In genomic region chr1:16438516-16438915, GRCh38 we compare ENCODE assay signal across 13 cellular contexts. TPM values are rescaled to one million over a fixed set of nuclear protein-coding genes. Genes with fewer than 3 reads are reported as not detected.
A peak's percentile ranks its signal among the peaks of the same experiment; 100 is the strongest.
DNase-seq lines count a peak whose midpoint lies in the region; ATAC-seq and TF ChIP-seq lines count a peak whose summit lies in the region.
"Had no signal": no experiment of that assay in that cellular context is flagged by ENCODE, and none has a peak within 500 bp of the region (broad histone marks: within the 10 kb centered on the region; RNA-seq: fewer than 3 reads in every experiment).

No MANE protein-coding gene starts in this region.

- DNase-seq in activated naive CD8-positive, alpha-beta T cell treated with anti-CD3 and anti-CD28 coated beads, Interleukin-2, amount 50 U/mL, for 24 hours, result no peak
- DNase-seq in activated T-helper 1 cell treated with anti-CD3 and anti-CD28 coated beads, Interleukin-12 subunit alpha, Interleukin-12 subunit beta, Interleukin-2, Interleukin-4 antibody, amounts not matched to agents 30 ng/mL and 10 ng/mL and 1 ng/mL, durations not matched to agents 14 hours and 24 hours and 36 hours (ENCODE audit: low spot score), result no peak
- DNase-seq in GOT3 (lab: John Stamatoyannopoulos, UW), result no peak
- DNase-seq: ACHN; CD4-positive, CD25-positive, alpha-beta regulatory T cell; HCEC 1CT; KBM-7 had no signal

- no peaks in the 10 kb centered on the region for H3K9me3 Mint-ChIP-seq in activated naive CD8-positive, alpha-beta T cell (ENCODE audit: low read depth)
- H3K9me3 Mint-ChIP-seq in activated naive CD8-positive, alpha-beta T cell treated with anti-CD3 and anti-CD28 coated beads, Interleukin-2, amount 50 U/mL, for 24 hours, result no peaks in the 10 kb centered on the region
- H3K9me3 Mint-ChIP-seq in activated T-helper 1 cell treated with anti-CD3 and anti-CD28 coated beads, Interleukin-12 subunit alpha, Interleukin-12 subunit beta, Interleukin-2, Interleukin-4 antibody, amounts not matched to agents 30 ng/mL and 10 ng/mL and 1 ng/mL, durations not matched to agents 14 hours and 24 hours and 36 hours, result no peaks in the 10 kb centered on the region
- no peaks in the 10 kb centered on the region for H3K9me3 Mint-ChIP-seq in nephron
- H3K9me3 Mint-ChIP-seq: CD4-positive, CD25-positive, alpha-beta regulatory T cell had no signal

- H3K36me3 Mint-ChIP-seq in activated naive CD8-positive, alpha-beta T cell, result peaks cover 2% of the 10 kb centered on the region
- peaks cover 2% of the 10 kb centered on the region for H3K36me3 Mint-ChIP-seq in activated naive CD8-positive, alpha-beta T cell treated with anti-CD3 and anti-CD28 coated beads, Interleukin-2, amount 50 U/mL, for 24 hours (ENCODE audit: low read depth)
- H3K36me3 Mint-ChIP-seq in activated T-helper 1 cell treated with anti-CD3 and anti-CD28 coated beads, Interleukin-12 subunit alpha, Interleukin-12 subunit beta, Interleukin-2, Interleukin-4 antibody, amounts not matched to agents 30 ng/mL and 10 ng/mL and 1 ng/mL, durations not matched to agents 14 hours and 24 hours and 36 hours (ENCODE audit: low read depth), result peaks cover 2% of the 10 kb centered on the region
- H3K36me3 Mint-ChIP-seq in nephron (ENCODE audit: low read depth), result peaks cover 4% of the 10 kb centered on the region

- no peak overlapping the region for H3K27ac Mint-ChIP-seq in activated naive CD8-positive, alpha-beta T cell
- H3K27ac Mint-ChIP-seq in activated naive CD8-positive, alpha-beta T cell treated with anti-CD3 and anti-CD28 coated beads, Interleukin-2, amount 50 U/mL, for 24 hours, result no peak overlapping the region
- H3K27ac Mint-ChIP-seq in activated T-helper 1 cell treated with anti-CD3 and anti-CD28 coated beads, Interleukin-12 subunit alpha, Interleukin-12 subunit beta, Interleukin-2, Interleukin-4 antibody, amounts not matched to agents 30 ng/mL and 10 ng/mL and 1 ng/mL, durations not matched to agents 14 hours and 24 hours and 36 hours, result no peak overlapping the region
- peak overlapping the region; percentile 20 to 62 (median 33) for H3K27ac Mint-ChIP-seq in nephron
- H3K27ac Mint-ChIP-seq: CD4-positive, CD25-positive, alpha-beta regulatory T cell had no signal

- H3K4me1 Mint-ChIP-seq in activated naive CD8-positive, alpha-beta T cell (ENCODE audit: low read depth), result peaks cover 28% of the 10 kb centered on the region
- H3K4me1 Mint-ChIP-seq in activated naive CD8-positive, alpha-beta T cell treated with anti-CD3 and anti-CD28 coated beads, Interleukin-2, amount 50 U/mL, for 24 hours, result peaks cover 39% of the 10 kb centered on the region
- peaks cover 23% of the 10 kb centered on the region for H3K4me1 Mint-ChIP-seq in activated T-helper 1 cell treated with anti-CD3 and anti-CD28 coated beads, Interleukin-12 subunit alpha, Interleukin-12 subunit beta, Interleukin-2, Interleukin-4 antibody, amounts not matched to agents 30 ng/mL and 10 ng/mL and 1 ng/mL, durations not matched to agents 14 hours and 24 hours and 36 hours (ENCODE audit: low read depth)
- peaks cover 19% of the 10 kb centered on the region for H3K4me1 Mint-ChIP-seq in nephron

- ATAC-seq in activated naive CD8-positive, alpha-beta T cell treated with anti-CD3 and anti-CD28 coated beads, Interleukin-2, amount 50 U/mL, for 24 hours, result no peak
- ATAC-seq in HG02623 (IDR thresholded peaks at IDR 0.05; ENCODE audit: unreplicated experiment), result no peak
- ATAC-seq in HG03457 (IDR thresholded peaks at IDR 0.05; ENCODE audit: unreplicated experiment), result no peak

- peak overlapping the region; percentile 22 for H3K4me3 Mint-ChIP-seq in activated naive CD8-positive, alpha-beta T cell
- no peak overlapping the region for H3K4me3 Mint-ChIP-seq in activated naive CD8-positive, alpha-beta T cell treated with anti-CD3 and anti-CD28 coated beads, Interleukin-2, amount 50 U/mL, for 24 hours
- H3K4me3 Mint-ChIP-seq in activated T-helper 1 cell treated with anti-CD3 and anti-CD28 coated beads, Interleukin-12 subunit alpha, Interleukin-12 subunit beta, Interleukin-2, Interleukin-4 antibody, amounts not matched to agents 30 ng/mL and 10 ng/mL and 1 ng/mL, durations not matched to agents 14 hours and 24 hours and 36 hours, result peak overlapping the region; percentile 31
- H3K4me3 Mint-ChIP-seq in nephron, result peak overlapping the region; percentile 58 to 83 (median 72)

- TF ChIP-seq CTCF in nephron (IDR thresholded peaks at IDR 0.05; ENCODE audit: unreplicated experiment in 3 of 3), result no peak

- H3K27me3 Mint-ChIP-seq in activated naive CD8-positive, alpha-beta T cell, result no peaks in the 10 kb centered on the region
- H3K27me3 Mint-ChIP-seq in activated naive CD8-positive, alpha-beta T cell treated with anti-CD3 and anti-CD28 coated beads, Interleukin-2, amount 50 U/mL, for 24 hours, result no peaks in the 10 kb centered on the region
- no peaks in the 10 kb centered on the region for H3K27me3 Mint-ChIP-seq in activated T-helper 1 cell treated with anti-CD3 and anti-CD28 coated beads, Interleukin-12 subunit alpha, Interleukin-12 subunit beta, Interleukin-2, Interleukin-4 antibody, amounts not matched to agents 30 ng/mL and 10 ng/mL and 1 ng/mL, durations not matched to agents 14 hours and 24 hours and 36 hours (ENCODE audit: insufficient read depth)
- peaks cover 6% of the 10 kb centered on the region for H3K27me3 Mint-ChIP-seq in nephron (ENCODE audit: low read depth)

- intact Hi-C loops in activated T-helper 1 cell treated with anti-CD3 and anti-CD28 coated beads, Interleukin-12 subunit alpha, Interleukin-12 subunit beta, Interleukin-2, Interleukin-4 antibody, amounts not matched to agents 30 ng/mL and 10 ng/mL and 1 ng/mL, durations not matched to agents 14 hours and 24 hours and 36 hours (cut with micrococcal nuclease), result no loop called here

RNA-seq across cellular contexts. Expression of gene SPATA21, which starts 1.3 kb away (rescaled TPM):
- total RNA-seq in activated T-helper 1 cell treated with anti-CD3 and anti-CD28 coated beads, Interleukin-12 subunit alpha, Interleukin-12 subunit beta, Interleukin-2, Interleukin-4 antibody, amounts not matched to agents 30 ng/mL and 10 ng/mL and 1 ng/mL, durations not matched to agents 14 hours and 24 hours and 36 hours, result not detected in 2 replicates
- total RNA-seq: CD4-positive, CD25-positive, alpha-beta regulatory T cell; Daoy; H4 had no signal

RNA-seq across cellular contexts. Expression of gene NECAP2, which starts 2.0 kb away (rescaled TPM):
- total RNA-seq in activated T-helper 1 cell treated with anti-CD3 and anti-CD28 coated beads, Interleukin-12 subunit alpha, Interleukin-12 subunit beta, Interleukin-2, Interleukin-4 antibody, amounts not matched to agents 30 ng/mL and 10 ng/mL and 1 ng/mL, durations not matched to agents 14 hours and 24 hours and 36 hours, result 79.9 and 81.9 TPM in 2 replicates

Comparison
In these comparisons a context has a peak if more than half of its experiments do, and no peak if none do; other contexts are left out.
1. H3K27ac Mint-ChIP-seq: peak in nephron (3 of 3); none in activated naive CD8-positive, alpha-beta T cell (single experiment), activated naive CD8-positive, alpha-beta T cell treated with anti-CD3 and anti-CD28 coated beads, Interleukin-2, amount 50 U/mL, for 24 hours (single experiment) and activated T-helper 1 cell treated with anti-CD3 and anti-CD28 coated beads, Interleukin-12 subunit alpha, Interleukin-12 subunit beta, Interleukin-2, Interleukin-4 antibody, amounts not matched to agents 30 ng/mL and 10 ng/mL and 1 ng/mL, durations not matched to agents 14 hours and 24 hours and 36 hours (single experiment).